38 cellular contexts compared by ENCODE assay signal in the genomic region with DNA sequence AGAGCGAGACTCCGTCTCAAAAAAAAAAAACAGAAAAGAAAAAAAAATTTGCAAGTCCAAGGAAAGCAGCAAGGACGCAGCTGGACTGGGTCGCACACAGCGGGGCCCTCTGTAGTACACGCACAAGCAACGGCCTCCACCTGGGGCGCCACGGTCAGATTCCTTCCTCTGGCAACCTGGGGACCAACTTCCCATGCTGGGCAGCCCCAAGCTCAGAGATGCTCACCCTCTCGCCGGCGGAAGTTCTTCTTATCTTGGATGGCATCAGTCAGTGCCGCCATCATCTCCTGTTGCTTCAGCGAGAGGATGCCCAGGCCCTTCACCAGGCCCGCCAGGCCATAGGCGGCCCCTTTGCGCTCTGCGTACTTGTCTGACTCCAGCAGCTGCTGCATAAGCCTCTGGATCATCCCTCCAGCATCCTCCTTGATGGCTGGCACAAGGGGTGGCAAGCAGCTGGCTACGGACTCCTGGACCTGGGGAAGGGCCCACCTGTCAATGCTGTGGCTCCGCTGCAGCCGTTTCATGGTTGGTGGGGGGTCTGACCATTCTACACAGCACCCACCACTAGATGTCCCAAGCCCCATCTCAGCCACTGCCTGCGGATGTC.
"Had no signal": no experiment of that assay in that cellular context is flagged by ENCODE, and none has a peak within 500 bp of the region (broad histone marks: within the 10 kb centered on the region; RNA-seq: fewer than 3 reads in every experiment).

No MANE protein-coding gene starts in this region.

- H3K4me1 Mint-ChIP-seq: activated B cell treated with CpG ODN at 0.5 μM for 24 hours; activated naive CD4-positive, alpha-beta T cell treated with anti-CD3 and anti-CD28 coated beads, Interleukin-2, amount 50 U/mL, for 24 hours; activated naive CD8-positive, alpha-beta T cell treated with anti-CD3 and anti-CD28 coated beads, Interleukin-2, amount 50 U/mL, for 24 hours; activated T-helper 17 cell treated with anti-CD3 and anti-CD28 coated beads, Interleukin-2, amount 50 U/mL, for 72 hours; brain; T-helper 17 cell had no signal

- H3K4me1 ChIP-seq: adrenal gland, ascending aorta, breast epithelium, esophagus squamous epithelium, gastroesophageal sphincter, heart right ventricle had no signal

- H3K4me3 ChIP-seq: adrenal gland, ascending aorta, breast epithelium, cardiac muscle cell, esophagus squamous epithelium, gastroesophageal sphincter, heart right ventricle, hepatocyte had no signal

- H3K4me3 Mint-ChIP-seq: activated B cell treated with CpG ODN at 0.5 μM for 24 hours; activated CD8-positive, alpha-beta T cell treated with anti-CD3 and anti-CD28 coated beads for 36 hours; activated naive CD4-positive, alpha-beta T cell treated with anti-CD3 and anti-CD28 coated beads, Interleukin-2, amount 50 U/mL, for 24 hours; activated naive CD8-positive, alpha-beta T cell treated with anti-CD3 and anti-CD28 coated beads for 36 hours; activated naive CD8-positive, alpha-beta T cell treated with anti-CD3 and anti-CD28 coated beads, Interleukin-2, amount 50 U/mL, for 24 hours; activated T-cell treated with anti-CD3 and anti-CD28 coated beads, Interleukin-2, amount 50 U/mL, for 4 hours; activated T-helper 17 cell treated with anti-CD3 and anti-CD28 coated beads, Interleukin-2, amount 50 U/mL, for 72 hours; brain; effector memory CD8-positive, alpha-beta T cell; T-helper 17 cell; T-helper 2 cell treated with Interferon-gamma antibody and Interleukin-4, amounts not matched to agents 5 μg/mL and 100 μg/mL, for 36 hours had no signal

- FAIRE-seq: colon, endometrium, endothelial cell of umbilical vein had no signal

- H3K27ac ChIP-seq: adrenal gland, ascending aorta, breast epithelium, cardiac muscle cell, epithelial cell of prostate, esophagus squamous epithelium, gastroesophageal sphincter, heart right ventricle, hepatocyte, WERI-Rb-1 had no signal

- H3K79me2 ChIP-seq: hepatocyte had no signal

- H2AFZ ChIP-seq: hepatocyte had no signal

- H3K9me3 ChIP-seq: adrenal gland, ascending aorta, breast epithelium, esophagus squamous epithelium, gastroesophageal sphincter, heart right ventricle had no signal

- H3K9me3 Mint-ChIP-seq: activated B cell treated with CpG ODN at 0.5 μM for 24 hours; activated CD8-positive, alpha-beta T cell treated with anti-CD3 and anti-CD28 coated beads for 36 hours; activated naive CD4-positive, alpha-beta T cell treated with anti-CD3 and anti-CD28 coated beads, Interleukin-2, amount 50 U/mL, for 24 hours; activated naive CD8-positive, alpha-beta T cell treated with anti-CD3 and anti-CD28 coated beads for 36 hours; activated naive CD8-positive, alpha-beta T cell treated with anti-CD3 and anti-CD28 coated beads, Interleukin-2, amount 50 U/mL, for 24 hours; activated T-cell treated with anti-CD3 and anti-CD28 coated beads, Interleukin-2, amount 50 U/mL, for 4 hours; activated T-helper 17 cell treated with anti-CD3 and anti-CD28 coated beads, Interleukin-2, amount 50 U/mL, for 72 hours; brain; effector memory CD8-positive, alpha-beta T cell; T-helper 2 cell treated with Interferon-gamma antibody and Interleukin-4, amounts not matched to agents 5 μg/mL and 100 μg/mL, for 36 hours had no signal

- H3K4me2 ChIP-seq: hepatocyte had no signal

- DNase-seq: activated B cell treated with CpG ODN at 0.5 μM for 24 hours; activated CD4-positive, alpha-beta T cell treated with anti-CD3 and anti-CD28 coated beads for 48 hours; activated CD4-positive, alpha-beta T cell treated with anti-CD3 and anti-CD28 coated beads, Interleukin-2, amount 50 U/mL, for 1 hour; activated CD4-positive, alpha-beta T cell treated with anti-CD3 and anti-CD28 coated beads, Interleukin-2, amount 50 U/mL, for 48 hours; activated CD8-positive, alpha-beta memory T cell treated with anti-CD3 and anti-CD28 coated beads for 24 hours; activated CD8-positive, alpha-beta T cell treated with anti-CD3 and anti-CD28 coated beads for 36 hours; activated effector memory CD4-positive, alpha-beta T cell treated with Interleukin-2 at 50 U/mL for 16 hours; activated gamma-delta T cell treated with Interleukin-2 at 50 U/mL for 16 hours; activated naive CD4-positive, alpha-beta T cell treated with Interleukin-2 at 50 U/mL for 16 hours; activated naive CD8-positive, alpha-beta T cell treated with anti-CD3 and anti-CD28 coated beads for 36 hours; activated naive CD8-positive, alpha-beta T cell treated with anti-CD3 and anti-CD28 coated beads, Interleukin-2, amount 50 U/mL, for 24 hours; activated T-cell treated with anti-CD3 and anti-CD28 coated beads, Interleukin-2, amount 50 U/mL, for 4 hours; adrenal gland; amygdala; cortex of kidney; dermis blood vessel endothelial cell; effector CD4-positive, alpha-beta T cell; effector memory CD8-positive, alpha-beta T cell; esophagus squamous epithelium; foreskin melanocyte; heart right ventricle; T-helper 17 cell; T1000; WERI-Rb-1 had no signal

- H3K27ac Mint-ChIP-seq: activated B cell treated with CpG ODN at 0.5 μM for 24 hours; activated CD8-positive, alpha-beta T cell treated with anti-CD3 and anti-CD28 coated beads for 36 hours; activated naive CD4-positive, alpha-beta T cell treated with anti-CD3 and anti-CD28 coated beads, Interleukin-2, amount 50 U/mL, for 24 hours; activated naive CD8-positive, alpha-beta T cell treated with anti-CD3 and anti-CD28 coated beads for 36 hours; activated naive CD8-positive, alpha-beta T cell treated with anti-CD3 and anti-CD28 coated beads, Interleukin-2, amount 50 U/mL, for 24 hours; activated T-helper 17 cell treated with anti-CD3 and anti-CD28 coated beads, Interleukin-2, amount 50 U/mL, for 72 hours; brain; T-helper 17 cell; T-helper 2 cell treated with Interferon-gamma antibody and Interleukin-4, amounts not matched to agents 5 μg/mL and 100 μg/mL, for 36 hours had no signal

- ATAC-seq: activated CD4-positive, CD25-positive, alpha-beta regulatory T cell treated with anti-CD3 and anti-CD28 coated beads, Interleukin-2, amount 50 U/mL, for 24 hours; activated CD8-positive, alpha-beta T cell treated with anti-CD3 and anti-CD28 coated beads for 36 hours; activated naive CD8-positive, alpha-beta T cell treated with anti-CD3 and anti-CD28 coated beads, Interleukin-2, amount 50 U/mL, for 24 hours; activated T-cell treated with anti-CD3 and anti-CD28 coated beads, Interleukin-2, amount 50 U/mL, for 4 hours; activated T-helper 17 cell treated with anti-CD3 and anti-CD28 coated beads, Interleukin-2, amount 50 U/mL, for 72 hours; effector memory CD8-positive, alpha-beta T cell; gastroesophageal sphincter; heart right ventricle; T-helper 17 cell had no signal

- H3K27me3 Mint-ChIP-seq: activated B cell treated with CpG ODN at 0.5 μM for 24 hours; activated CD8-positive, alpha-beta T cell treated with anti-CD3 and anti-CD28 coated beads for 36 hours; activated naive CD4-positive, alpha-beta T cell treated with anti-CD3 and anti-CD28 coated beads, Interleukin-2, amount 50 U/mL, for 24 hours; activated naive CD8-positive, alpha-beta T cell treated with anti-CD3 and anti-CD28 coated beads for 36 hours; activated naive CD8-positive, alpha-beta T cell treated with anti-CD3 and anti-CD28 coated beads, Interleukin-2, amount 50 U/mL, for 24 hours; activated T-helper 17 cell treated with anti-CD3 and anti-CD28 coated beads, Interleukin-2, amount 50 U/mL, for 72 hours; brain; effector memory CD8-positive, alpha-beta T cell; T-helper 17 cell had no signal

- H3K27me3 ChIP-seq: adrenal gland, ascending aorta, breast epithelium, cardiac muscle cell, esophagus squamous epithelium, gastroesophageal sphincter, heart right ventricle, hepatocyte had no signal
